ENCODE assay signal across 1 cellular context in the genomic region with DNA sequence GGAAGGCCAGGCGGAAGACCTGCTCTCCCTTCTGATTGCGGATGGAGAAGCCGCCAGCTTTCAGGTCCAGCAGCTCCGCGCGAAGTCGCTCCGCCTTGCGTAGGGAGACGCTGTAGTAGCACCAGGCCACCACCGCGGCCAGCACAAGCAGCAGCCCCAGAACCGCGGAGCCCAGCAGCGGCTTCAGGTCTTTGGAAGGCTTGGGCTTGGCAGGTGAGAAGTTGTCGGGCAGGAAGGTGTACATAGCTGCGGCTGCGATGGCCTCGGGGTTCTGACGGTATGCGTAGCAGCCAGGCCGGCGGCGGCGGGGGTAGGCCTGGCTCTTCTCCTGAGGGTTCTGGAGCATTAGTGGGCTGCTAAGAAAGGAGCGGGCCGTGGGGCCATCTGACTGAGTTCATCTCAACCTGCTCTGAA.
TF ChIP-seq lines count a peak whose summit lies in the region.

No MANE protein-coding gene starts in this region.

TF ChIP-seq in GM23338, 12 proteins besides CTCF, POLR2A, EP300 and RAD21 (continued from another document):
- TF ChIP-seq, protein P1, sequence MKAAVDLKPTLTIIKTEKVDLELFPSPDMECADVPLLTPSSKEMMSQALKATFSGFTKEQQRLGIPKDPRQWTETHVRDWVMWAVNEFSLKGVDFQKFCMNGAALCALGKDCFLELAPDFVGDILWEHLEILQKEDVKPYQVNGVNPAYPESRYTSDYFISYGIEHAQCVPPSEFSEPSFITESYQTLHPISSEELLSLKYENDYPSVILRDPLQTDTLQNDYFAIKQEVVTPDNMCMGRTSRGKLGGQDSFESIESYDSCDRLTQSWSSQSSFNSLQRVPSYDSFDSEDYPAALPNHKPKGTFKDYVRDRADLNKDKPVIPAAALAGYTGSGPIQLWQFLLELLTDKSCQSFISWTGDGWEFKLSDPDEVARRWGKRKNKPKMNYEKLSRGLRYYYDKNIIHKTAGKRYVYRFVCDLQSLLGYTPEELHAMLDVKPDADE (IDR thresholded peaks at IDR 0.05): no peak
